In genomic region chr22:38734203-38735100, GRCh38 we compare ENCODE assay signal across 9 cellular contexts. TPM values are rescaled to one million over a fixed set of nuclear protein-coding genes. Genes with fewer than 3 reads are reported as not detected.
DNase-seq lines count a peak whose midpoint lies in the region; ATAC-seq and TF ChIP-seq lines count a peak whose summit lies in the region.
"Had no signal": no experiment of that assay in that cellular context is flagged by ENCODE, and none has a peak within 500 bp of the region (broad histone marks: within the 10 kb centered on the region; RNA-seq: fewer than 3 reads in every experiment).

No MANE protein-coding gene starts in this region.

- 92% methylated on average over 17 of the region's 17 CpGs for WGBS in hepatocyte (ENCODE audit: low lambda C conversion rate, missing lambda C conversion rate)

- peak overlapping the region; percentile 55 for H3K27ac Mint-ChIP-seq in activated T-helper 2 cell treated with anti-CD3 and anti-CD28 coated beads, Interferon-gamma antibody, Interleukin-2, Interleukin-4, amounts not matched to agents 10 μg/mL and 5 μg/mL and 100 μg/mL, durations not matched to agents 14 hours and 24 hours and 36 hours

- no peak for TF ChIP-seq CTCF in hepatocyte (IDR thresholded peaks at IDR 0.05; ENCODE audit: poor library complexity)

- H3K27ac ChIP-seq in hepatocyte: peak overlapping the region; percentile 81
- H3K27ac ChIP-seq in skeletal muscle tissue (ENCODE audit: low read depth, low read length): peak overlapping the region; percentile 82

- peaks cover 16% of the 10 kb centered on the region for H3K4me1 Mint-ChIP-seq in activated T-helper 2 cell treated with anti-CD3 and anti-CD28 coated beads, Interferon-gamma antibody, Interleukin-2, Interleukin-4, amounts not matched to agents 10 μg/mL and 5 μg/mL and 100 μg/mL, durations not matched to agents 14 hours and 24 hours and 36 hours (ENCODE audit: low read depth)

- H3K4me1 ChIP-seq in hepatocyte (ENCODE audit: insufficient read depth): no peaks in the 10 kb centered on the region
- H3K4me1 ChIP-seq in skeletal muscle tissue (ENCODE audit: control insufficient read depth in 3 of 3, insufficient read depth in 3 of 3, low read length in 3 of 3): peaks cover 26 to 55% (median 48%) of the 10 kb centered on the region in 3 donors

- no peak overlapping the region for H3K4me3 Mint-ChIP-seq in activated T-helper 2 cell treated with anti-CD3 and anti-CD28 coated beads, Interferon-gamma antibody, Interleukin-2, Interleukin-4, amounts not matched to agents 10 μg/mL and 5 μg/mL and 100 μg/mL, durations not matched to agents 14 hours and 24 hours and 36 hours (ENCODE audit: low read depth)

- H3K4me3 ChIP-seq in H7 (ENCODE audit: insufficient read depth, low read depth, low read length) (no peak overlapping the region), hepatocyte (no peak overlapping the region), skeletal muscle tissue (ENCODE audit: low read length in 3 of 3) (no peak overlapping the region)

- peaks cover 23% of the 10 kb centered on the region for H3K36me3 ChIP-seq in H7 (replicated peaks; ENCODE audit: control insufficient read depth, insufficient read depth, low read length)
- no peaks in the 10 kb centered on the region for H3K36me3 ChIP-seq in hepatocyte (replicated peaks; ENCODE audit: insufficient read depth, low read depth)
- H3K36me3 ChIP-seq in skeletal muscle tissue (ENCODE audit: control insufficient read depth in 3 of 3, insufficient read depth in 3 of 3, low read length in 3 of 3): peaks cover 63 to 65% (median 64%) of the 10 kb centered on the region in 3 donors

- no peaks in the 10 kb centered on the region for H3K27me3 Mint-ChIP-seq in activated T-helper 2 cell treated with anti-CD3 and anti-CD28 coated beads, Interferon-gamma antibody, Interleukin-2, Interleukin-4, amounts not matched to agents 10 μg/mL and 5 μg/mL and 100 μg/mL, durations not matched to agents 14 hours and 24 hours and 36 hours (ENCODE audit: low read depth)

- no peaks in the 10 kb centered on the region for H3K79me2 ChIP-seq in hepatocyte

- no peak overlapping the region for H3K4me2 ChIP-seq in hepatocyte

- H3K9me3 Mint-ChIP-seq in activated T-helper 2 cell treated with anti-CD3 and anti-CD28 coated beads, Interferon-gamma antibody, Interleukin-2, Interleukin-4, amounts not matched to agents 10 μg/mL and 5 μg/mL and 100 μg/mL, durations not matched to agents 14 hours and 24 hours and 36 hours: no peaks in the 10 kb centered on the region

- ATAC-seq in GM18517 (IDR thresholded peaks at IDR 0.05; ENCODE audit: unreplicated experiment): no peak
- ATAC-seq in GM21526 (IDR thresholded peaks at IDR 0.05; ENCODE audit: low FRiP score, unreplicated experiment): no peak

- no peaks in the 10 kb centered on the region for H3K9me2 ChIP-seq in hepatocyte (replicated peaks; ENCODE audit: insufficient read depth)

- no peaks in the 10 kb centered on the region for H3K27me3 ChIP-seq in H7 (ENCODE audit: control insufficient read depth, insufficient read depth, low read length)
- H3K27me3 ChIP-seq in hepatocyte: no peaks in the 10 kb centered on the region
- H3K27me3 ChIP-seq in skeletal muscle tissue (ENCODE audit: control insufficient read depth in 3 of 3, insufficient read depth in 3 of 3, low read length in 3 of 3): no peaks in the 10 kb centered on the region

- H3K9ac ChIP-seq in skeletal muscle tissue (ENCODE audit: low read depth in 1 of 3, low read length in 3 of 3): peak overlapping the region in 2 of 3 donors; percentile 19 to 70

- no peaks in the 10 kb centered on the region for H4K20me1 ChIP-seq in hepatocyte (ENCODE audit: insufficient read depth, poor library complexity, severe bottlenecking)

- intact Hi-C loops in activated T-helper 2 cell treated with anti-CD3 and anti-CD28 coated beads, Interferon-gamma antibody, Interleukin-2, Interleukin-4, amounts not matched to agents 10 μg/mL and 5 μg/mL and 100 μg/mL, durations not matched to agents 14 hours and 24 hours and 36 hours (cut with micrococcal nuclease): no loop called here

- H3K9me3 ChIP-seq in hepatocyte (ENCODE audit: low read depth): no peaks in the 10 kb centered on the region
- H3K9me3 ChIP-seq in skeletal muscle tissue (ENCODE audit: control insufficient read depth in 3 of 3, low read length in 3 of 3): no peaks in the 10 kb centered on the region

- H2AFZ ChIP-seq in hepatocyte: no peak overlapping the region

- H3K36me3 Mint-ChIP-seq in activated T-helper 2 cell treated with anti-CD3 and anti-CD28 coated beads, Interferon-gamma antibody, Interleukin-2, Interleukin-4, amounts not matched to agents 10 μg/mL and 5 μg/mL and 100 μg/mL, durations not matched to agents 14 hours and 24 hours and 36 hours (ENCODE audit: low read depth): peaks cover 87% of the 10 kb centered on the region

- DNase-seq in H7 (peak; percentile 33), hepatocyte (ENCODE audit: low spot score) (peak; percentile 28), NCI-H2196 treated with DMSO at 0.1 percent for 48 hours (lab: John Stamatoyannopoulos, UW; ENCODE audit: unreplicated experiment) (no peak)
- no peak for DNase-seq in activated T-helper 2 cell treated with anti-CD3 and anti-CD28 coated beads, Interferon-gamma antibody, Interleukin-2, Interleukin-4, amounts not matched to agents 10 μg/mL and 5 μg/mL and 100 μg/mL, durations not matched to agents 14 hours and 24 hours and 36 hours (ENCODE audit: low spot score)
- DNase-seq in activated CD4-positive, CD25-positive, alpha-beta regulatory T cell treated with anti-CD3 and anti-CD28 coated beads, Interleukin-2, amount 50 U/mL, for 72 hours: no peak
- DNase-seq: GF-D8 had no signal

RNA-seq across cellular contexts. Expression of gene SUN2, which starts 21.3 kb away (rescaled TPM):
- total RNA-seq in H7 (2014; rRNA removed; shearing (Covaris generic)): 31.8 and 33.4 TPM in 2 replicates
- total RNA-seq in activated T-helper 2 cell treated with anti-CD3 and anti-CD28 coated beads, Interferon-gamma antibody, Interleukin-2, Interleukin-4, amounts not matched to agents 10 μg/mL and 5 μg/mL and 100 μg/mL, durations not matched to agents 14 hours and 24 hours and 36 hours: 121 and 123 TPM in 2 replicates
- total RNA-seq in hepatocyte (52.4 and 56.1 TPM in 2 replicates), skeletal muscle tissue (40.2 TPM)
- 55.9 and 70.8 TPM in 2 replicates for polyA plus RNA-seq in hepatocyte

RNA-seq across cellular contexts. Expression of gene GTPBP1, which starts 28.7 kb away (rescaled TPM):
- 71.4 and 92.1 TPM in 2 replicates for total RNA-seq in H7 (2014; rRNA removed; shearing (Covaris generic))
- 101 and 106 TPM in 2 replicates for total RNA-seq in activated T-helper 2 cell treated with anti-CD3 and anti-CD28 coated beads, Interferon-gamma antibody, Interleukin-2, Interleukin-4, amounts not matched to agents 10 μg/mL and 5 μg/mL and 100 μg/mL, durations not matched to agents 14 hours and 24 hours and 36 hours
- total RNA-seq in hepatocyte (26.0 and 36.8 TPM in 2 replicates), skeletal muscle tissue (19.3 TPM)
- 28.6 and 30.8 TPM in 2 replicates for polyA plus RNA-seq in hepatocyte

RNA-seq across cellular contexts. Expression of gene JOSD1, which starts 33.7 kb away (rescaled TPM):
- 33.8 and 34.2 TPM in 2 replicates for total RNA-seq in H7 (2014; rRNA removed; shearing (Covaris generic))
- total RNA-seq in activated T-helper 2 cell treated with anti-CD3 and anti-CD28 coated beads, Interferon-gamma antibody, Interleukin-2, Interleukin-4, amounts not matched to agents 10 μg/mL and 5 μg/mL and 100 μg/mL, durations not matched to agents 14 hours and 24 hours and 36 hours: 101 and 105 TPM in 2 replicates
- total RNA-seq in hepatocyte (76.0 and 104 TPM in 2 replicates), skeletal muscle tissue (25.1 TPM)
- polyA plus RNA-seq in hepatocyte: 15.8 and 18.6 TPM in 2 replicates

RNA-seq across cellular contexts. Expression of gene TOMM22, which starts 52.7 kb away (rescaled TPM):
- total RNA-seq in H7 (2014; rRNA removed; shearing (Covaris generic)): 70.8 and 79.3 TPM in 2 replicates
- total RNA-seq in activated T-helper 2 cell treated with anti-CD3 and anti-CD28 coated beads, Interferon-gamma antibody, Interleukin-2, Interleukin-4, amounts not matched to agents 10 μg/mL and 5 μg/mL and 100 μg/mL, durations not matched to agents 14 hours and 24 hours and 36 hours: 128 and 138 TPM in 2 replicates
- total RNA-seq in hepatocyte (57.7 and 76.3 TPM in 2 replicates), skeletal muscle tissue (63.7 TPM)
- 70.6 and 80.3 TPM in 2 replicates for polyA plus RNA-seq in hepatocyte

RNA-seq across cellular contexts. Expression of gene DNAL4, which starts 59.5 kb away (rescaled TPM):
- total RNA-seq in H7 (2014; rRNA removed; shearing (Covaris generic)): 19.0 and 26.8 TPM in 2 replicates
- 4.7 and 6.1 TPM in 2 replicates for total RNA-seq in activated T-helper 2 cell treated with anti-CD3 and anti-CD28 coated beads, Interferon-gamma antibody, Interleukin-2, Interleukin-4, amounts not matched to agents 10 μg/mL and 5 μg/mL and 100 μg/mL, durations not matched to agents 14 hours and 24 hours and 36 hours
- 11.9 and 15.5 TPM in 2 replicates for total RNA-seq in hepatocyte
- 19.3 and 21.5 TPM in 2 replicates for polyA plus RNA-seq in hepatocyte
- total RNA-seq in skeletal muscle tissue: 12.0 TPM

Comparison
In these comparisons a context has a peak if more than half of its experiments do, and no peak if none do; other contexts are left out.
1. DNase-seq: peak in H7 (single experiment) and hepatocyte (single experiment); none in activated T-helper 2 cell treated with anti-CD3 and anti-CD28 coated beads, Interferon-gamma antibody, Interleukin-2, Interleukin-4, amounts not matched to agents 10 μg/mL and 5 μg/mL and 100 μg/mL, durations not matched to agents 14 hours and 24 hours and 36 hours (single experiment), NCI-H2196 treated with DMSO at 0.1 percent for 48 hours (single experiment) and activated CD4-positive, CD25-positive, alpha-beta regulatory T cell treated with anti-CD3 and anti-CD28 coated beads, Interleukin-2, amount 50 U/mL, for 72 hours (single experiment).